ENCODE assay signal across 15 cellular contexts in the genomic region with DNA sequence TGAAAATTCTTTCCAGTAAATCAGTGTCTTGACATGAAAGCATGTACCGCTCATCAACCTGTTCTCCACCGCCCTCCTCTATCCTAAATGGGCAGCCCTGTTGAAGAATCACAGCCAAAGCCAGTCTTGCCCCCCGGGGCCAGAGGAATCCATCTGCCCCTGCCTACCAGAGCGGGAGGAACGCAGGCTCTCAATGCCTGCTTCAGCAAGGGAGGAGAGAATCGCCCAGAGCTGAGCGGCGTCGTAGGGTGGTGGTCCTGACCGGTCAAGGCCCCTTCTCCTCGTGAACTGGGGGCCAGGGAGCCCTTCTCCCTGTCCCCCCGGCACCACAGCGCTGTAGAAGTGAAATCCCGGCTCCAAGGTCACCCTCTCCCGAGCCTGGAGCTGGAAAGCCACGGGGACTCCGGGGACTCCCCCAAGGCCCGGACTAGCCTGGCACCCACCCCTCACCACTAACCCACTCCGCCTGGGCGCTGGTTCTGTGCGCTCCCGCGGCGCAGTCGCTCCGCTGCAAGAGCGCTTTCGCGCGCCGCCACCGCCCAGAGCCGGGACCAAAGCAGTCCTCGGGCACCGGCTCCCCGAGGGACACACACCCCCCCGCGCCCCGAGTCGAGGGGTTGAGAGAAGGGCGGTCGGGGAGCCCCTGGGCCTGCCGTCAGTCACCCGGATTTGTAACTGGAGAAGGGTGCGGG. TPM values are rescaled to one million over a fixed set of nuclear protein-coding genes. Genes with fewer than 3 reads are reported as not detected.
A peak's percentile ranks its signal among the peaks of the same experiment; 100 is the strongest.
DNase-seq lines count a peak whose midpoint lies in the region; ATAC-seq and TF ChIP-seq lines count a peak whose summit lies in the region.
"Had no signal": no experiment of that assay in that cellular context is flagged by ENCODE, and none has a peak within 500 bp of the region (broad histone marks: within the 10 kb centered on the region; RNA-seq: fewer than 3 reads in every experiment).

No MANE protein-coding gene starts in this region.

- H3K27me3 ChIP-seq in HUES64 (ENCODE audit: insufficient read depth, low read length) (peaks cover 82% of the 10 kb centered on the region), trophoblast cell (ENCODE audit: insufficient read depth, low read length) (peaks cover 29% of the 10 kb centered on the region)
- H3K27me3 ChIP-seq: Peyer's patch had no signal

- DNase-seq in glutamatergic neuron (peak; percentile 57), trophoblast cell (no peak), foreskin fibroblast (no peak), T-helper 1 cell (no peak)
- DNase-seq: mucosa of descending colon, sigmoid colon had no signal

- peak overlapping the region; percentile 82 for H3K4me3 Mint-ChIP-seq in glutamatergic neuron (ENCODE audit: unreplicated experiment)
- H3K4me3 Mint-ChIP-seq: central memory CD8-positive, alpha-beta T cell; T-helper 2 cell treated with Interferon-gamma antibody and Interleukin-4, amounts not matched to agents 5 μg/mL and 100 μg/mL, for 36 hours had no signal

- H3K4ac ChIP-seq in trophoblast cell (ENCODE audit: low read depth, low read length): no peak overlapping the region

- H3K36me3 Mint-ChIP-seq in glutamatergic neuron (ENCODE audit: unreplicated experiment): peaks cover 2% of the 10 kb centered on the region

- H3K27ac ChIP-seq in HUES64 (ENCODE audit: low read depth, low read length): no peak overlapping the region
- H3K27ac ChIP-seq in trophoblast cell (ENCODE audit: low read depth, low read length): no peak overlapping the region
- H3K27ac ChIP-seq: Peyer's patch, sigmoid colon had no signal

- H2AFZ ChIP-seq in trophoblast cell (ENCODE audit: insufficient read depth, low read length, poor library complexity): peak overlapping the region; percentile 68

- H2AK5ac ChIP-seq in trophoblast cell (ENCODE audit: low read length): no peak overlapping the region

- H3K79me2 ChIP-seq in trophoblast cell (ENCODE audit: control insufficient read depth, insufficient read depth, low read length, poor library complexity): no peaks in the 10 kb centered on the region

- H3K9ac ChIP-seq in ES-I3 (ENCODE audit: low read depth, low read length) (peak overlapping the region; percentile 77), HUES64 (ENCODE audit: low read depth, low read length) (peak overlapping the region; percentile 48), trophoblast cell (ENCODE audit: low read length) (no peak overlapping the region)

- TF ChIP-seq CTCF in glutamatergic neuron (IDR thresholded peaks at IDR 0.05; ENCODE audit: partially characterized antibody, unreplicated experiment) (no peak), foreskin fibroblast (IDR thresholded peaks at IDR 0.05; ENCODE audit: low read depth, low read length) (no peak)

- peaks cover 8% of the 10 kb centered on the region for H3K27me3 Mint-ChIP-seq in glutamatergic neuron (ENCODE audit: unreplicated experiment)

- H3K4me1 ChIP-seq in ES-I3 (ENCODE audit: insufficient read depth, low read length): no peaks in the 10 kb centered on the region
- H3K4me1 ChIP-seq in HUES64 (ENCODE audit: insufficient read depth, low read length): no peaks in the 10 kb centered on the region
- peaks cover 7% of the 10 kb centered on the region in 2 experiments for H3K4me1 ChIP-seq in trophoblast cell (ENCODE audit: control insufficient read depth in 1 of 2, insufficient read depth in 2 of 2, low read length in 2 of 2)
- H3K4me1 ChIP-seq: Peyer's patch had no signal

- no peak overlapping the region for H4K8ac ChIP-seq in trophoblast cell (ENCODE audit: low read depth, low read length)

- no peak overlapping the region for H3K18ac ChIP-seq in trophoblast cell (ENCODE audit: low read length)

- WGBS in HUES64: 3% methylated on average over 45 of the region's 45 CpGs
- WGBS in trophoblast cell (ENCODE audit: extremely low coverage, insufficient coverage, insufficient read length): no CpG with 5 or more reads among the region's 45 CpGs

- no peak for ATAC-seq in GM18907 (IDR thresholded peaks at IDR 0.05; ENCODE audit: unreplicated experiment)
- ATAC-seq: esophagus mucosa, mucosa of descending colon had no signal

- no peak overlapping the region for H3K23ac ChIP-seq in trophoblast cell (ENCODE audit: low read length)

- no peak overlapping the region for H2BK5ac ChIP-seq in trophoblast cell (ENCODE audit: low read depth, low read length, poor library complexity)

- H3K79me1 ChIP-seq in trophoblast cell (ENCODE audit: low read length): no peaks in the 10 kb centered on the region

- H2BK120ac ChIP-seq in trophoblast cell (ENCODE audit: insufficient read depth, low read length, poor library complexity): no peak overlapping the region

- no peak overlapping the region for H4K91ac ChIP-seq in trophoblast cell (ENCODE audit: low read depth, low read length)

- H2BK12ac ChIP-seq in trophoblast cell (ENCODE audit: low read length): no peak overlapping the region

- H3K4me2 ChIP-seq in trophoblast cell (ENCODE audit: low read length): peak overlapping the region; percentile 74

- no peaks in the 10 kb centered on the region for H3K9me3 Mint-ChIP-seq in glutamatergic neuron (ENCODE audit: unreplicated experiment)
- H3K9me3 Mint-ChIP-seq: central memory CD8-positive, alpha-beta T cell; T-helper 2 cell treated with Interferon-gamma antibody and Interleukin-4, amounts not matched to agents 5 μg/mL and 100 μg/mL, for 36 hours had no signal

- no peak overlapping the region for H3K14ac ChIP-seq in trophoblast cell (ENCODE audit: low read length)

- H4K12ac ChIP-seq in trophoblast cell (ENCODE audit: low read depth, low read length): peak overlapping the region; percentile 40

- H3K9me3 ChIP-seq in ES-I3 (ENCODE audit: control insufficient read depth, insufficient read depth, low read length) (no peaks in the 10 kb centered on the region), HUES64 (ENCODE audit: insufficient read depth, low read depth, low read length) (no peaks in the 10 kb centered on the region), trophoblast cell (ENCODE audit: insufficient read depth, low read depth, low read length) (peaks cover 4% of the 10 kb centered on the region)
- H3K9me3 ChIP-seq: mucosa of descending colon, Peyer's patch, sigmoid colon had no signal

- no peak overlapping the region for H3K27ac Mint-ChIP-seq in glutamatergic neuron (ENCODE audit: unreplicated experiment)
- H3K27ac Mint-ChIP-seq: T-helper 2 cell treated with Interferon-gamma antibody and Interleukin-4, amounts not matched to agents 5 μg/mL and 100 μg/mL, for 36 hours had no signal

- H3K4me1 Mint-ChIP-seq in glutamatergic neuron (ENCODE audit: low read depth, unreplicated experiment): no peaks in the 10 kb centered on the region
- H3K4me1 Mint-ChIP-seq: central memory CD8-positive, alpha-beta T cell had no signal

- H3K36me3 ChIP-seq in ES-I3 (ENCODE audit: insufficient read depth, low read length): no peaks in the 10 kb centered on the region
- no peaks in the 10 kb centered on the region for H3K36me3 ChIP-seq in HUES64 (ENCODE audit: insufficient read depth, low read length)
- H3K36me3 ChIP-seq in trophoblast cell (ENCODE audit: control insufficient read depth in 1 of 2, insufficient read depth in 2 of 2, low read length in 2 of 2): no peaks in the 10 kb centered on the region
- H3K36me3 ChIP-seq: Peyer's patch, sigmoid colon had no signal

- H3K4me3 ChIP-seq in HUES64 (ENCODE audit: low read length): peak overlapping the region; percentile 70
- peak overlapping the region; percentile 30 for H3K4me3 ChIP-seq in trophoblast cell (ENCODE audit: low read depth, low read length)
- H3K4me3 ChIP-seq in foreskin fibroblast (ENCODE audit: low read depth in 1 of 2, low read length in 2 of 2): no peak overlapping the region
- H3K4me3 ChIP-seq: mucosa of descending colon had no signal

RNA-seq across cellular contexts. Expression of a gene that starts 0.7 kb away (rescaled TPM):
- 0.10 TPM for polyA plus RNA-seq in HUES64 (2013, experiment 1 of 2)
- polyA plus RNA-seq in HUES64 (2013, experiment 2 of 2): 0.19 TPM
- total RNA-seq in glutamatergic neuron (ENCODE audit: unreplicated experiment): 0.27 TPM
- polyA plus RNA-seq in trophoblast cell (2013): 0.08 and 0.10 TPM in 2 replicates
- total RNA-seq: esophagus mucosa, HT-29, Peyer's patch, sigmoid colon, subcutaneous adipose tissue had no signal
- polyA plus RNA-seq: sigmoid colon had no signal

Comparison
In these comparisons a context has a peak if more than half of its experiments do, and no peak if none do; other contexts are left out.
1. H3K4me3 ChIP-seq: peak in HUES64 (single experiment) and trophoblast cell (single experiment); none in foreskin fibroblast (0 of 2).